ENCODE assay signal across 1 cellular context in the genomic region with DNA sequence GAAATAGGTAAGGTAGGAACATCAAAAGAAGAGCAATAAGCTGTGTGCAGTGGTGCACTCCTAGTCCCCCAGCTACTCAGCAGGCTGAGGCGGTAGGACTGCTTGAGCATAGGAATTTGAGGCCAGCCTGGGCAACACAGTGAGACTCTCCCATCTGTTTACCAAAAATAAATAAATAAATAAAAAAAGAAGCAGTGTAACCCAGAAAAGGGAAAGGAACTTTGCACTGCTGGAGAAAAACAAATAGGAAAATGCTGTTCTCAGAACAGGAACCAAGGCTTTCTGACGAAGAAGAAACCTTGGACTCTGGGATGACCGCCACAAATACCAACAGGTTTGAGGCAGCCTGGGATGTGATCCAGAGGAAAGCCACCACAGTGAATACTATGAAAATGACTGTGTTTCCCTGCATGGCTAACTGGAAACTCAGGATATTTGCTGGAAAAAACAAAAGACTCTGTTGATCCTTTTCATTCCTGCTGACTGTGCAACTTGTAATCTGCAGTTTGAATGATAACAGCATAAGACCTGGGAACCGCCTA.
TF ChIP-seq lines count a peak whose summit lies in the region.

No MANE protein-coding gene starts in this region.

TF ChIP-seq in HepG2, 621 proteins besides CTCF, POLR2A, EP300 and RAD21 (continued from another document and continues in another):
- TF ChIP-seq ZNF296 (CRISPR knock-in tag; conservative IDR thresholded peaks at IDR 0.05) (no peak), TBX2 (CRISPR knock-in tag; IDR thresholded peaks at IDR 0.05; ENCODE audit: borderline replicate concordance) (no peak), ZNF451 (CRISPR knock-in tag; IDR thresholded peaks at IDR 0.05) (no peak), CREM (IDR thresholded peaks at IDR 0.05) (peak; percentile 40; the same call in 1 of the 2 replicates), CREM (CRISPR knock-in tag; IDR thresholded peaks at IDR 0.05) (no peak), ISL2 (CRISPR knock-in tag; IDR thresholded peaks at IDR 0.05) (peak; percentile 50; the same call in 1 of the 2 replicates), RBM22 (optimal IDR thresholded peaks at IDR 0.05; ENCODE audit: low read length) (no peak), ZNF10 (CRISPR knock-in tag; IDR thresholded peaks at IDR 0.05; ENCODE audit: borderline replicate concordance, low read depth) (no peak), MAFG (CRISPR knock-in tag; IDR thresholded peaks at IDR 0.05) (peak; percentile 67; the same call in 1 of the 2 replicates), SMARCE1 (IDR thresholded peaks at IDR 0.05; ENCODE audit: borderline replicate concordance) (no peak), GATAD1 (CRISPR knock-in tag; IDR thresholded peaks at IDR 0.05) (no peak), ZNF558 (CRISPR knock-in tag; IDR thresholded peaks at IDR 0.05; ENCODE audit: borderline replicate concordance) (no peak), FOXJ3 (CRISPR knock-in tag; IDR thresholded peaks at IDR 0.05; ENCODE audit: borderline replicate concordance) (peak; percentile 86; the same call in 1 of the 2 replicates), ZNF484 (CRISPR knock-in tag; IDR thresholded peaks at IDR 0.05; ENCODE audit: borderline replicate concordance, low read depth) (no peak), MED8 (CRISPR knock-in tag; IDR thresholded peaks at IDR 0.05; ENCODE audit: insufficient replicate concordance) (no peak), CBX5 (CRISPR knock-in tag; IDR thresholded peaks at IDR 0.05; ENCODE audit: borderline replicate concordance) (peak; percentile 30; the same call in 1 of the 2 replicates), ZNF607 (CRISPR knock-in tag; IDR thresholded peaks at IDR 0.05; ENCODE audit: borderline replicate concordance) (no peak; the same call in 1 of the 2 replicates), ZNF224 (CRISPR knock-in tag; IDR thresholded peaks at IDR 0.05) (no peak), ZNF34 (CRISPR knock-in tag; IDR thresholded peaks at IDR 0.05; ENCODE audit: borderline replicate concordance) (no peak), HOXA7 (CRISPR knock-in tag; IDR thresholded peaks at IDR 0.05) (no peak), ZMYM2 (CRISPR knock-in tag; IDR thresholded peaks at IDR 0.05) (0 out of 2 replicates have a peak, but pooled peaks have one; percentile 60), ESRRA (CRISPR knock-in tag; IDR thresholded peaks at IDR 0.05; ENCODE audit: low read depth) (no peak), CCDC6 (CRISPR knock-in tag; IDR thresholded peaks at IDR 0.05) (no peak), FOXM1 (CRISPR knock-in tag; IDR thresholded peaks at IDR 0.05) (no peak), ZNF550 (CRISPR knock-in tag; IDR thresholded peaks at IDR 0.05; ENCODE audit: borderline replicate concordance) (no peak), NAIF1 (CRISPR knock-in tag; IDR thresholded peaks at IDR 0.05; ENCODE audit: borderline replicate concordance) (peak; percentile 86; the same call in 1 of the 2 replicates), ZNF124 (CRISPR knock-in tag; IDR thresholded peaks at IDR 0.05) (0 out of 2 replicates have a peak, but pooled peaks have one; percentile 53), SP2 (CRISPR knock-in tag; IDR thresholded peaks at IDR 0.05) (no peak), ZNF790 (CRISPR knock-in tag; IDR thresholded peaks at IDR 0.05; ENCODE audit: borderline replicate concordance) (no peak), PAF1 (CRISPR knock-in tag; IDR thresholded peaks at IDR 0.05) (no peak), ZNF768 (CRISPR knock-in tag; IDR thresholded peaks at IDR 0.05) (no peak), ATRX (CRISPR knock-in tag; IDR thresholded peaks at IDR 0.05; ENCODE audit: borderline replicate concordance) (no peak), ZNF432 (CRISPR knock-in tag; IDR thresholded peaks at IDR 0.05; ENCODE audit: borderline replicate concordance) (no peak), JARID2 (CRISPR knock-in tag; IDR thresholded peaks at IDR 0.05; ENCODE audit: insufficient replicate concordance) (no peak), NRL (CRISPR knock-in tag; IDR thresholded peaks at IDR 0.05; ENCODE audit: borderline replicate concordance) (no peak), SP140L (CRISPR knock-in tag; IDR thresholded peaks at IDR 0.05; ENCODE audit: borderline replicate concordance) (no peak)
- TF ChIP-seq, protein P1, sequence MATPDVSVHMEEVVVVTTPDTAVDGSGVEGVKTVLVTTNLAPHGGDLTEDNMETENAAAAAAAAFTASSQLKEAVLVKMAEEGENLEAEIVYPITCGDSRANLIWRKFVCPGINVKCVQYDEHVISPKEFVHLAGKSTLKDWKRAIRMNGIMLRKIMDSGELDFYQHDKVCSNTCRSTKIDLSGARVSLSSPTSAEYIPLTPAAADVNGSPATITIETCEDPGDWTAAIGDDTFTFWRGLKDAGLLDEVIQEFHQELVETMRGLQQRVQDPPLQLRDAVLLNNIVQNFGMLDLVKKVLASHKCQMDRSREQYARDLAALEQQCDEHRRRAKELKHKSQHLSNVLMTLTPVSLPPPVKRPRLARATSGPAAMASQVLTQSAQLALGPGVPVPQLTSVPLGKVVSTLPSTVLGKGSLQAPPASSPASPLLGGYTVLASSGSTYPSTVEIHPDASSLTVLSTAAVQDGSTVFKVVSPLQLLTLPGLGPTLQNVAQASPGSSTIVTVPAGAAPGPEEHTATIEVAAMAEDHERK (CRISPR knock-in tag; IDR thresholded peaks at IDR 0.05; ENCODE audit: low read depth), result no peak
- TF ChIP-seq, protein P2, sequence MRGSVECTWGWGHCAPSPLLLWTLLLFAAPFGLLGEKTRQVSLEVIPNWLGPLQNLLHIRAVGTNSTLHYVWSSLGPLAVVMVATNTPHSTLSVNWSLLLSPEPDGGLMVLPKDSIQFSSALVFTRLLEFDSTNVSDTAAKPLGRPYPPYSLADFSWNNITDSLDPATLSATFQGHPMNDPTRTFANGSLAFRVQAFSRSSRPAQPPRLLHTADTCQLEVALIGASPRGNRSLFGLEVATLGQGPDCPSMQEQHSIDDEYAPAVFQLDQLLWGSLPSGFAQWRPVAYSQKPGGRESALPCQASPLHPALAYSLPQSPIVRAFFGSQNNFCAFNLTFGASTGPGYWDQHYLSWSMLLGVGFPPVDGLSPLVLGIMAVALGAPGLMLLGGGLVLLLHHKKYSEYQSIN (CRISPR knock-in tag; IDR thresholded peaks at IDR 0.05; ENCODE audit: borderline replicate concordance), result no peak
- TF ChIP-seq, protein P3, sequence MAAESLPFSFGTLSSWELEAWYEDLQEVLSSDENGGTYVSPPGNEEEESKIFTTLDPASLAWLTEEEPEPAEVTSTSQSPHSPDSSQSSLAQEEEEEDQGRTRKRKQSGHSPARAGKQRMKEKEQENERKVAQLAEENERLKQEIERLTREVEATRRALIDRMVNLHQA (CRISPR knock-in tag; IDR thresholded peaks at IDR 0.05), result no peak
- TF ChIP-seq, protein P4, sequence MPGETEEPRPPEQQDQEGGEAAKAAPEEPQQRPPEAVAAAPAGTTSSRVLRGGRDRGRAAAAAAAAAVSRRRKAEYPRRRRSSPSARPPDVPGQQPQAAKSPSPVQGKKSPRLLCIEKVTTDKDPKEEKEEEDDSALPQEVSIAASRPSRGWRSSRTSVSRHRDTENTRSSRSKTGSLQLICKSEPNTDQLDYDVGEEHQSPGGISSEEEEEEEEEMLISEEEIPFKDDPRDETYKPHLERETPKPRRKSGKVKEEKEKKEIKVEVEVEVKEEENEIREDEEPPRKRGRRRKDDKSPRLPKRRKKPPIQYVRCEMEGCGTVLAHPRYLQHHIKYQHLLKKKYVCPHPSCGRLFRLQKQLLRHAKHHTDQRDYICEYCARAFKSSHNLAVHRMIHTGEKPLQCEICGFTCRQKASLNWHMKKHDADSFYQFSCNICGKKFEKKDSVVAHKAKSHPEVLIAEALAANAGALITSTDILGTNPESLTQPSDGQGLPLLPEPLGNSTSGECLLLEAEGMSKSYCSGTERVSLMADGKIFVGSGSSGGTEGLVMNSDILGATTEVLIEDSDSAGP (CRISPR knock-in tag; IDR thresholded peaks at IDR 0.05; ENCODE audit: borderline replicate concordance), result no peak
- TF ChIP-seq, protein P5, sequence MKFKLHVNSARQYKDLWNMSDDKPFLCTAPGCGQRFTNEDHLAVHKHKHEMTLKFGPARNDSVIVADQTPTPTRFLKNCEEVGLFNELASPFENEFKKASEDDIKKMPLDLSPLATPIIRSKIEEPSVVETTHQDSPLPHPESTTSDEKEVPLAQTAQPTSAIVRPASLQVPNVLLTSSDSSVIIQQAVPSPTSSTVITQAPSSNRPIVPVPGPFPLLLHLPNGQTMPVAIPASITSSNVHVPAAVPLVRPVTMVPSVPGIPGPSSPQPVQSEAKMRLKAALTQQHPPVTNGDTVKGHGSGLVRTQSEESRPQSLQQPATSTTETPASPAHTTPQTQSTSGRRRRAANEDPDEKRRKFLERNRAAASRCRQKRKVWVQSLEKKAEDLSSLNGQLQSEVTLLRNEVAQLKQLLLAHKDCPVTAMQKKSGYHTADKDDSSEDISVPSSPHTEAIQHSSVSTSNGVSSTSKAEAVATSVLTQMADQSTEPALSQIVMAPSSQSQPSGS (CRISPR knock-in tag; IDR thresholded peaks at IDR 0.05), result 0 out of 2 replicates have a peak, but pooled peaks have one; percentile 14
- TF ChIP-seq, protein P6, sequence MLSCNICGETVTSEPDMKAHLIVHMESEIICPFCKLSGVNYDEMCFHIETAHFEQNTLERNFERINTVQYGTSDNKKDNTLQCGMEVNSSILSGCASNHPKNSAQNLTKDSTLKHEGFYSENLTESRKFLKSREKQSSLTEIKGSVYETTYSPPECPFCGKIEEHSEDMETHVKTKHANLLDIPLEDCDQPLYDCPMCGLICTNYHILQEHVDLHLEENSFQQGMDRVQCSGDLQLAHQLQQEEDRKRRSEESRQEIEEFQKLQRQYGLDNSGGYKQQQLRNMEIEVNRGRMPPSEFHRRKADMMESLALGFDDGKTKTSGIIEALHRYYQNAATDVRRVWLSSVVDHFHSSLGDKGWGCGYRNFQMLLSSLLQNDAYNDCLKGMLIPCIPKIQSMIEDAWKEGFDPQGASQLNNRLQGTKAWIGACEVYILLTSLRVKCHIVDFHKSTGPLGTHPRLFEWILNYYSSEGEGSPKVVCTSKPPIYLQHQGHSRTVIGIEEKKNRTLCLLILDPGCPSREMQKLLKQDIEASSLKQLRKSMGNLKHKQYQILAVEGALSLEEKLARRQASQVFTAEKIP (CRISPR knock-in tag; IDR thresholded peaks at IDR 0.05; ENCODE audit: borderline replicate concordance), result no peak
- TF ChIP-seq, protein P7, sequence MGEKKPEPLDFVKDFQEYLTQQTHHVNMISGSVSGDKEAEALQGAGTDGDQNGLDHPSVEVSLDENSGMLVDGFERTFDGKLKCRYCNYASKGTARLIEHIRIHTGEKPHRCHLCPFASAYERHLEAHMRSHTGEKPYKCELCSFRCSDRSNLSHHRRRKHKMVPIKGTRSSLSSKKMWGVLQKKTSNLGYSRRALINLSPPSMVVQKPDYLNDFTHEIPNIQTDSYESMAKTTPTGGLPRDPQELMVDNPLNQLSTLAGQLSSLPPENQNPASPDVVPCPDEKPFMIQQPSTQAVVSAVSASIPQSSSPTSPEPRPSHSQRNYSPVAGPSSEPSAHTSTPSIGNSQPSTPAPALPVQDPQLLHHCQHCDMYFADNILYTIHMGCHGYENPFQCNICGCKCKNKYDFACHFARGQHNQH (CRISPR knock-in tag; IDR thresholded peaks at IDR 0.05), result peak; percentile 69
- TF ChIP-seq, protein P8, sequence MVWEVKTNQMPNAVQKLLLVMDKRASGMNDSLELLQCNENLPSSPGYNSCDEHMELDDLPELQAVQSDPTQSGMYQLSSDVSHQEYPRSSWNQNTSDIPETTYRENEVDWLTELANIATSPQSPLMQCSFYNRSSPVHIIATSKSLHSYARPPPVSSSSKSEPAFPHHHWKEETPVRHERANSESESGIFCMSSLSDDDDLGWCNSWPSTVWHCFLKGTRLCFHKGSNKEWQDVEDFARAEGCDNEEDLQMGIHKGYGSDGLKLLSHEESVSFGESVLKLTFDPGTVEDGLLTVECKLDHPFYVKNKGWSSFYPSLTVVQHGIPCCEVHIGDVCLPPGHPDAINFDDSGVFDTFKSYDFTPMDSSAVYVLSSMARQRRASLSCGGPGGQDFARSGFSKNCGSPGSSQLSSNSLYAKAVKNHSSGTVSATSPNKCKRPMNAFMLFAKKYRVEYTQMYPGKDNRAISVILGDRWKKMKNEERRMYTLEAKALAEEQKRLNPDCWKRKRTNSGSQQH (CRISPR knock-in tag; IDR thresholded peaks at IDR 0.05; ENCODE audit: low read depth), result no peak
- TF ChIP-seq, protein P9, sequence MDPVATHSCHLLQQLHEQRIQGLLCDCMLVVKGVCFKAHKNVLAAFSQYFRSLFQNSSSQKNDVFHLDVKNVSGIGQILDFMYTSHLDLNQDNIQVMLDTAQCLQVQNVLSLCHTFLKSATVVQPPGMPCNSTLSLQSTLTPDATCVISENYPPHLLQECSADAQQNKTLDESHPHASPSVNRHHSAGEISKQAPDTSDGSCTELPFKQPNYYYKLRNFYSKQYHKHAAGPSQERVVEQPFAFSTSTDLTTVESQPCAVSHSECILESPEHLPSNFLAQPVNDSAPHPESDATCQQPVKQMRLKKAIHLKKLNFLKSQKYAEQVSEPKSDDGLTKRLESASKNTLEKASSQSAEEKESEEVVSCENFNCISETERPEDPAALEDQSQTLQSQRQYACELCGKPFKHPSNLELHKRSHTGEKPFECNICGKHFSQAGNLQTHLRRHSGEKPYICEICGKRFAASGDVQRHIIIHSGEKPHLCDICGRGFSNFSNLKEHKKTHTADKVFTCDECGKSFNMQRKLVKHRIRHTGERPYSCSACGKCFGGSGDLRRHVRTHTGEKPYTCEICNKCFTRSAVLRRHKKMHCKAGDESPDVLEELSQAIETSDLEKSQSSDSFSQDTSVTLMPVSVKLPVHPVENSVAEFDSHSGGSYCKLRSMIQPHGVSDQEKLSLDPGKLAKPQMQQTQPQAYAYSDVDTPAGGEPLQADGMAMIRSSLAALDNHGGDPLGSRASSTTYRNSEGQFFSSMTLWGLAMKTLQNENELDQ (CRISPR knock-in tag; IDR thresholded peaks at IDR 0.05; ENCODE audit: borderline replicate concordance), result no peak
- TF ChIP-seq, protein P10, sequence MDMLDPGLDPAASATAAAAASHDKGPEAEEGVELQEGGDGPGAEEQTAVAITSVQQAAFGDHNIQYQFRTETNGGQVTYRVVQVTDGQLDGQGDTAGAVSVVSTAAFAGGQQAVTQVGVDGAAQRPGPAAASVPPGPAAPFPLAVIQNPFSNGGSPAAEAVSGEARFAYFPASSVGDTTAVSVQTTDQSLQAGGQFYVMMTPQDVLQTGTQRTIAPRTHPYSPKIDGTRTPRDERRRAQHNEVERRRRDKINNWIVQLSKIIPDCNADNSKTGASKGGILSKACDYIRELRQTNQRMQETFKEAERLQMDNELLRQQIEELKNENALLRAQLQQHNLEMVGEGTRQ (IDR thresholded peaks at IDR 0.05; ENCODE audit: low read depth, low read length), result no peak
- TF ChIP-seq, protein P10 (CRISPR knock-in tag; IDR thresholded peaks at IDR 0.05; ENCODE audit: borderline replicate concordance), result peak; percentile 20; the same call in 1 of the 2 replicates
